In the genomic region with DNA sequence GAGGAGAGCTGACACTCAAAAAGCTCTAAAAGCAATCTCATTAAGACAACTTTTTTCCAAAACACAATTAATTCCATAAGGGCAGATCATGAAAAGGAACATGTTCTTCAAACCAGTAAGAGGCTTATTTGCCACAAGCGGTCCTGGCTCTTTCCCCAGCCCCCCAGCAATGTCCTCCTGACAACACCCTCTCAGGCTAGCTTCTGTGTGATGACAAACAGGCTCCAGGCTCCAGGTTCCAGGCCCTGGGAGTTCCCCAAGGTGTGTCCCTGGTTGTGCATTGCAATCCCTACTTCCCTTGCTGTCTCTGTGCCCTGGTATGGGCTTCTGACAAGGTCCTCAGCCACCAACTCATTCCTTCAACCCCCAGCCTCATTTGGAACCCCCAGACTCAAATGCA, we compare ENCODE assay signal across 11 cellular contexts. TPM values are rescaled to one million over a fixed set of nuclear protein-coding genes. Genes with fewer than 3 reads are reported as not detected.
"Had no signal": no experiment of that assay in that cellular context is flagged by ENCODE, and none has a peak within 500 bp of the region (broad histone marks: within the 10 kb centered on the region; RNA-seq: fewer than 3 reads in every experiment).

No MANE protein-coding gene starts in this region.

- H3K27ac ChIP-seq: heart left ventricle, sigmoid colon, testis had no signal

- H3K27me3 Mint-ChIP-seq: stimulated activated naive CD8-positive, alpha-beta T cell treated with anti-CD3 and anti-CD28 coated beads, Interleukin-15, Interleukin-2, amounts not matched to agents 100 ng/mL and 50 ng/mL, for 24 hours had no signal

- H3K4me3 Mint-ChIP-seq: stimulated activated naive CD8-positive, alpha-beta T cell treated with anti-CD3 and anti-CD28 coated beads, Interleukin-15, Interleukin-2, amounts not matched to agents 100 ng/mL and 50 ng/mL, for 24 hours had no signal

- H3K9me3 ChIP-seq: testis had no signal

- H3K4me3 ChIP-seq: heart left ventricle, sigmoid colon, testis had no signal

- H3K9me3 Mint-ChIP-seq: stimulated activated naive CD8-positive, alpha-beta T cell treated with anti-CD3 and anti-CD28 coated beads, Interleukin-15, Interleukin-2, amounts not matched to agents 100 ng/mL and 50 ng/mL, for 24 hours had no signal

- H3K4me1 ChIP-seq: sigmoid colon, testis had no signal

- H3K27me3 ChIP-seq: heart left ventricle, sigmoid colon, testis had no signal

- DNase-seq: activated CD4-positive, alpha-beta T cell treated with anti-CD3 and anti-CD28 coated beads, Interleukin-2, amount 50 U/mL, for 4 hours; activated gamma-delta T cell treated with Interleukin-2 at 50 U/mL for 16 hours; activated T-cell treated with anti-CD3 and anti-CD28 coated beads, Interleukin-2, amount 50 U/mL, for 48 hours; heart left ventricle; mesendoderm; sigmoid colon; stimulated activated CD4-positive, alpha-beta T cell treated with anti-CD3 and anti-CD28 coated beads, Interleukin-12 subunit alpha, Interleukin-12 subunit beta, amount 100 ng/mL, for 4 hours; T-helper 2 cell; testis had no signal

- H3K27ac Mint-ChIP-seq: stimulated activated naive CD8-positive, alpha-beta T cell treated with anti-CD3 and anti-CD28 coated beads, Interleukin-15, Interleukin-2, amounts not matched to agents 100 ng/mL and 50 ng/mL, for 24 hours had no signal

- H3K36me3 ChIP-seq: sigmoid colon had no signal

RNA-seq across cellular contexts. Expression of a gene that starts 8.9 kb away (rescaled TPM):
- polyA plus RNA-seq: neural cell had no signal
